Comparison of ENCODE assay signal across 24 cellular contexts in genomic region chr1:212503714-212504113, GRCh38.
"Had no signal": no experiment of that assay in that cellular context is flagged by ENCODE, and none has a peak within 500 bp of the region (broad histone marks: within the 10 kb centered on the region; RNA-seq: fewer than 3 reads in every experiment).

No MANE protein-coding gene starts in this region.

- H3K4me3 Mint-ChIP-seq: activated CD4-positive, alpha-beta T cell treated with anti-CD3 and anti-CD28 coated beads, Interleukin-2, amount 10 ng/mL, durations not matched to agents 24 days and 14 days; activated naive CD8-positive, alpha-beta T cell treated with anti-CD3 and anti-CD28 coated beads, Interleukin-2, amount 10 ng/mL, durations not matched to agents 7 days and 5 days; naive B cell had no signal

- H3K4me1 Mint-ChIP-seq: activated CD4-positive, alpha-beta T cell treated with anti-CD3 and anti-CD28 coated beads, Interleukin-2, amount 10 ng/mL, durations not matched to agents 24 days and 14 days; activated naive CD8-positive, alpha-beta T cell treated with anti-CD3 and anti-CD28 coated beads, Interleukin-2, amount 10 ng/mL, durations not matched to agents 7 days and 5 days had no signal

- H3K27ac ChIP-seq: cardiac muscle cell, esophagus muscularis mucosa, gastroesophageal sphincter, heart right ventricle, prostate gland, right atrium auricular region, tibial nerve had no signal

- H3K27me3 ChIP-seq: cardiac muscle cell, esophagus muscularis mucosa, gastroesophageal sphincter, heart right ventricle, right atrium auricular region, tibial nerve had no signal

- H3K4me1 ChIP-seq: esophagus muscularis mucosa, gastroesophageal sphincter, heart right ventricle, prostate gland, right atrium auricular region, tibial nerve had no signal

- H3K36me3 ChIP-seq: cardiac muscle cell, esophagus muscularis mucosa, gastroesophageal sphincter, heart right ventricle, prostate gland, right atrium auricular region, tibial nerve had no signal

- H3K36me3 Mint-ChIP-seq: activated naive CD8-positive, alpha-beta T cell treated with anti-CD3 and anti-CD28 coated beads, Interleukin-2, amount 10 ng/mL, durations not matched to agents 7 days and 5 days; naive B cell had no signal

- H3K9me3 Mint-ChIP-seq: activated CD4-positive, alpha-beta T cell treated with anti-CD3 and anti-CD28 coated beads, Interleukin-2, amount 10 ng/mL, durations not matched to agents 24 days and 14 days had no signal

- H3K4me3 ChIP-seq: cardiac muscle cell, esophagus muscularis mucosa, gastroesophageal sphincter, heart right ventricle, prostate gland, right atrium auricular region, tibial nerve had no signal

- ATAC-seq: gastroesophageal sphincter, left ventricle myocardium superior had no signal

- H3K9me3 ChIP-seq: esophagus muscularis mucosa, gastroesophageal sphincter, prostate gland, right atrium auricular region, tibial nerve had no signal

- FAIRE-seq: endothelial cell of umbilical vein, urothelium cell line had no signal

- DNase-seq: activated CD4-positive, alpha-beta T cell treated with anti-CD3 and anti-CD28 coated beads, Interleukin-2, amount 10 ng/mL, durations not matched to agents 24 days and 14 days; activated CD4-positive, CD25-positive, alpha-beta regulatory T cell; activated CD8-positive, alpha-beta memory T cell treated with anti-CD3 and anti-CD28 coated beads for 24 hours; activated CD8-positive, alpha-beta memory T cell treated with anti-CD3 and anti-CD28 coated beads, Interleukin-2, amount 50 U/mL, for 48 hours; activated naive CD4-positive, alpha-beta T cell treated with Interleukin-2 at 50 U/mL for 16 hours; activated naive CD8-positive, alpha-beta T cell treated with anti-CD3 and anti-CD28 coated beads, Interleukin-2, amount 10 ng/mL, durations not matched to agents 7 days and 5 days; amygdala; dermis blood vessel endothelial cell; effector memory CD4-positive, alpha-beta T cell; heart right ventricle; left ventricle myocardium superior; naive B cell; stimulated activated CD4-positive, alpha-beta T cell treated with anti-CD3 and anti-CD28 coated beads, Interleukin-12 subunit alpha, Interleukin-12 subunit beta, amount 100 ng/mL, for 4 hours; stimulated activated CD4-positive, alpha-beta T cell treated with anti-CD3 and anti-CD28 coated beads, Interleukin-1b, Interleukin-23, amount 100 ng/mL, for 48 hours; stimulated activated CD8-positive, alpha-beta memory T cell treated with anti-CD3 and anti-CD28 coated beads, Interleukin-4, amount 100 ng/mL, for 48 hours; stimulated activated naive CD4-positive, alpha-beta T cell treated with Interleukin-2 at 50 U/mL for 16 hours had no signal
